Comparison of ENCODE assay signal across 1 cellular context in genomic region chr17:41697122-41697962, GRCh38.
A peak's percentile ranks its signal among the peaks of the same experiment; 100 is the strongest.
TF ChIP-seq lines count a peak whose summit lies in the region.

No MANE protein-coding gene starts in this region.

TF ChIP-seq in K562, 482 proteins besides CTCF, POLR2A, EP300 and RAD21 (continued from another document):
- TF ChIP-seq USF1 (CRISPR knock-in tag; IDR thresholded peaks at IDR 0.05), result peak; percentile 82
- TF ChIP-seq FOXK2 (conservative IDR thresholded peaks at IDR 0.05 in 1 of 2, IDR thresholded peaks at IDR 0.05 in 1 of 2; ENCODE audit: low read depth in 2 of 2), result peak; percentile 54 to 78; a peak in 3 of 4 replicates
- TF ChIP-seq ZBTB26 (CRISPR knock-in tag; IDR thresholded peaks at IDR 0.05), result no peak
- TF ChIP-seq FOXJ2 (tag; IDR thresholded peaks at IDR 0.05), result 0 out of 2 replicates have a peak, but pooled peaks have one; percentile 39
- TF ChIP-seq AFF1 (IDR thresholded peaks at IDR 0.05; ENCODE audit: low read depth in 1 of 2, partially characterized antibody in 2 of 2), result no peak
- peak; percentile 74 for TF ChIP-seq ZNF121 (CRISPR knock-in tag; conservative IDR thresholded peaks at IDR 0.05)
- no peak for TF ChIP-seq ZNF212 (CRISPR knock-in tag; IDR thresholded peaks at IDR 0.05)
- TF ChIP-seq ZBED1 (IDR thresholded peaks at IDR 0.05), result no peak
- no peak for TF ChIP-seq SP2 (IDR thresholded peaks at IDR 0.05; ENCODE audit: extremely low read depth, low read depth, low read length, poor library complexity, severe bottlenecking)
- no peak for TF ChIP-seq ELF2 (CRISPR knock-in tag; IDR thresholded peaks at IDR 0.05)
- no peak for TF ChIP-seq DLX4 (CRISPR knock-in tag; IDR thresholded peaks at IDR 0.05)
- no peak for TF ChIP-seq ZC3H8 (IDR thresholded peaks at IDR 0.05)
- no peak for TF ChIP-seq CREBBP (IDR thresholded peaks at IDR 0.05; ENCODE audit: low read depth, low read length)
TF ChIP-seq in K562: peak in this region for 33.
